In the genomic region with DNA sequence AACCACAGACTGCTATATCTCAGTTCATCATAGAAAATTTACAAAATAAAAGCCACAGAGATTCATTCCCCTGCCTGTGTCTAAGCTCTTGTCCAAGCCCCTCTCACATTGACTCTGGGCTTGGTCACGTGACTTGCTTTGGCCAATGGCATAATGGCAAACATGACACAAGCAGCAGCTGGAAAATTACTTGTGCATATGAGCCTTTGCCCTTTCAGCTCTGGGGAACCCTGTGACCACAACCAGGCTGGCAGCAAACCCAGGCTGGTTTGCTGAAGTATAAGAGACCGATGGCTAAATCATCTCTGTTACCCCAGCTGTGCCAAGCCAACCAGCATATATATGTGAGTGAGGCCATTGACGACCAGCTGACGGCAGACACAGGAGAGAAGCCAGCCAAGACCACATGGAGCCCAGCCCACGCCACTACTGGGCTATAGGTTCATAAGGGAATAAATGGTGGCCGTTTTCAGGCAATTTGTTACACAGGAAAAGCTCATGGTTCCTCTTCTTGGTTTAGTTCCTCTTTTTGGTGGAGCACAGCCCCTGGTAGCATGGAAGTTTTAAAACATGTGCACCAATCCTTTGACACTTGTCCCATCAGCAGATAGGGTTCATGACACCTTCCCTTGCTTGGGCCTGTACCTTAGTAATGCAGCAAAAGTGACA, we compare ENCODE assay signal across 11 cellular contexts. TPM values are rescaled to one million over a fixed set of nuclear protein-coding genes. Genes with fewer than 3 reads are reported as not detected.
DNase-seq lines count a peak whose midpoint lies in the region; ATAC-seq, FAIRE-seq and TF ChIP-seq lines count a peak whose summit lies in the region.
"Had no signal": no experiment of that assay in that cellular context is flagged by ENCODE, and none has a peak within 500 bp of the region (broad histone marks: within the 10 kb centered on the region; RNA-seq: fewer than 3 reads in every experiment).

No MANE protein-coding gene starts in this region.

- POLR2A ChIA-PET in HepG2 (lab: Yijun Ruan, JAX) = no interaction called here

- in situ Hi-C loops in HepG2 (cut with HindIII; ENCODE audit: extremely low pct_ligation_motif_present, low pct_unique_long_range_greater_than_20kb) = no loop called here
- in situ Hi-C loops in G401 (cut with HindIII; ENCODE audit: low sequenced_read_pairs) = no loop called here

- ATAC-seq in HepG2 = no peak
- ATAC-seq in GM18873 (IDR thresholded peaks at IDR 0.05; ENCODE audit: low FRiP score, unreplicated experiment) = no peak

- FAIRE-seq in HepG2 (lab: Jason Lieb, UNC) = no peak
- FAIRE-seq: colon had no signal

- peaks cover 12% of the 10 kb centered on the region for H3K4me1 ChIP-seq in HepG2 (ENCODE audit: insufficient read depth, low read length)

- H3K27ac Mint-ChIP-seq in CD14-positive monocyte = peak overlapping the region in 6 of 7 donors; percentile 30 to 77 (median 68)

- DNase-seq in CD14-positive monocyte (ENCODE audit: low spot score) (peak; percentile 53), H4 (ENCODE audit: low spot score) (peak; percentile 64), RPMI8226 (peak; percentile 85), HepG2 (ENCODE audit: low spot score) (no peak), NCI-H1436 (lab: John Stamatoyannopoulos, UW) (no peak), G401 (ENCODE audit: low spot score) (no peak)
- DNase-seq: DMS153, kidney glomerular epithelial cell, PC-9 had no signal

- no peaks in the 10 kb centered on the region for H3K36me3 Mint-ChIP-seq in CD14-positive monocyte

- intact Hi-C loops in CD14-positive monocyte (cut with micrococcal nuclease) = no loop called here
- intact Hi-C loops in HepG2 (cut with micrococcal nuclease; ENCODE audit: unreplicated experiment) = no loop called here

- H3K9me3 Mint-ChIP-seq in CD14-positive monocyte = peaks cover 0 to 6% (median 1%) of the 10 kb centered on the region in 7 donors

- BruUV-seq in HepG2 (replicated peaks; lab: Mats Ljungman, UMichigan) = no TSS peak

- H3K27ac ChIP-seq in HepG2 (ENCODE audit: extremely low read length, insufficient read depth, low read length) = no peak overlapping the region
- H3K27ac ChIP-seq: PC-9 had no signal

- H3K4me1 Mint-ChIP-seq in CD14-positive monocyte = peaks cover 24% of the 10 kb centered on the region

- no peaks in the 10 kb centered on the region for H4K20me1 ChIP-seq in HepG2 (ENCODE audit: insufficient read depth, low read length)

- H3K4me3 ChIP-seq in HepG2 (replicated peaks in 1 of 3; ENCODE audit: insufficient read depth in 1 of 3, low read depth in 2 of 3, low read length in 3 of 3) = no peak overlapping the region
- H3K4me3 ChIP-seq: PC-9 had no signal

- no peak for TF ChIP-seq RAD21 in HepG2 (CRISPR knock-in tag; IDR thresholded peaks at IDR 0.05)

- no peak for TF ChIP-seq CTCF in CD14-positive monocyte (IDR thresholded peaks at IDR 0.05)
- TF ChIP-seq CTCF in HepG2 (CRISPR knock-in tag; IDR thresholded peaks at IDR 0.05) = no peak

- H3K79me2 ChIP-seq in HepG2 (ENCODE audit: insufficient read depth, low read length) = no peaks in the 10 kb centered on the region

- no peaks in the 10 kb centered on the region for H3K9me3 ChIP-seq in HepG2 (ENCODE audit: low read length)

- H3K27me3 Mint-ChIP-seq in CD14-positive monocyte (ENCODE audit: low read depth in 3 of 3) = peaks cover 0 to 8% (median 4%) of the 10 kb centered on the region in 3 donors

- CTCF ChIA-PET in HepG2 (lab: Yijun Ruan, JAX; ENCODE audit: low intra/inter-chr PET ratio, low total read pairs) = no interaction called here

- H3K4me2 ChIP-seq in HepG2 (ENCODE audit: low read depth, low read length) = no peak overlapping the region
- H3K4me2 ChIP-seq: PC-9 had no signal

- H3K27me3 ChIP-seq in HepG2 (ENCODE audit: control insufficient read depth in 1 of 2, insufficient read depth in 2 of 2, low read length in 2 of 2) = 0 out of 5 replicates have a peak, but pooled peaks cover 0 to 4% of the 10 kb centered on the region in 2 experiments

- no peak overlapping the region for H2AFZ ChIP-seq in HepG2 (ENCODE audit: low read length)
- H2AFZ ChIP-seq: PC-9 had no signal

- H3K36me3 ChIP-seq in HepG2 (replicated peaks in 1 of 2; ENCODE audit: control insufficient read depth in 1 of 2, insufficient read depth in 2 of 2, low read length in 2 of 2) = no peaks in the 10 kb centered on the region

- H3K9ac ChIP-seq in HepG2 (ENCODE audit: insufficient read depth, low read depth, low read length) = no peak overlapping the region

- no peak for TF ChIP-seq POLR2A in HepG2 (IDR thresholded peaks at IDR 0.05; ENCODE audit: insufficient read depth in 1 of 2, low read depth in 2 of 2, low read length in 2 of 2)

- H3K4me3 Mint-ChIP-seq in CD14-positive monocyte = peak overlapping the region in 1 of 2 donors; percentile 21

- TF ChIP-seq EP300 in HepG2 (IDR thresholded peaks at IDR 0.05; ENCODE audit: low read depth in 2 of 2, low read length in 2 of 2) (no peak), HepG2 (CRISPR knock-in tag; IDR thresholded peaks at IDR 0.05; ENCODE audit: borderline replicate concordance) (no peak)

- WGBS in HepG2 (ENCODE audit: low lambda C conversion rate) = 42% methylated on average over 6 of the region's 6 CpGs

TF ChIP-seq in HepG2, 621 proteins besides CTCF, POLR2A, EP300 and RAD21:
- TF ChIP-seq NFYC (CRISPR knock-in tag; IDR thresholded peaks at IDR 0.05) (peak; percentile 34; the same call in 1 of the 2 replicates), RAD51 (IDR thresholded peaks at IDR 0.05; ENCODE audit: borderline replicate concordance) (peak; percentile 93), ZBTB7A (CRISPR knock-in tag; IDR thresholded peaks at IDR 0.05) (0 out of 2 replicates have a peak, but pooled peaks have one; percentile 29), ZNF7 (CRISPR knock-in tag; IDR thresholded peaks at IDR 0.05) (no peak)
- TF ChIP-seq, protein P1, sequence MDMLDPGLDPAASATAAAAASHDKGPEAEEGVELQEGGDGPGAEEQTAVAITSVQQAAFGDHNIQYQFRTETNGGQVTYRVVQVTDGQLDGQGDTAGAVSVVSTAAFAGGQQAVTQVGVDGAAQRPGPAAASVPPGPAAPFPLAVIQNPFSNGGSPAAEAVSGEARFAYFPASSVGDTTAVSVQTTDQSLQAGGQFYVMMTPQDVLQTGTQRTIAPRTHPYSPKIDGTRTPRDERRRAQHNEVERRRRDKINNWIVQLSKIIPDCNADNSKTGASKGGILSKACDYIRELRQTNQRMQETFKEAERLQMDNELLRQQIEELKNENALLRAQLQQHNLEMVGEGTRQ (IDR thresholded peaks at IDR 0.05; ENCODE audit: low read depth, low read length) = peak; percentile 89
- TF ChIP-seq, protein P1 (CRISPR knock-in tag; IDR thresholded peaks at IDR 0.05; ENCODE audit: borderline replicate concordance) = no peak

RNA-seq across cellular contexts. Expression of a gene that starts 31.8 kb away (rescaled TPM):
- not detected for polyA plus RNA-seq in CD14-positive monocyte
- total RNA-seq in H4 (2014; rRNA removed; shearing (Covaris generic)) = not detected in 2 replicates
- not detected in 2 replicates for total RNA-seq in HepG2 (2016; rRNA removed; fragmentation: Illumina TruSeq; extraction: Trizol)
- total RNA-seq in HepG2 (2016; cell fraction: cytosol; rRNA removed; fragmentation: Illumina TruSeq; extraction: Trizol; ENCODE audit: low read depth) = not detected in 2 replicates
- not detected in 2 replicates for total RNA-seq in HepG2 (2016; cell fraction: insoluble cytoplasmic fraction; rRNA removed; fragmentation: Illumina TruSeq; extraction: Trizol)
- total RNA-seq in HepG2 (2016; cell fraction: membrane; rRNA removed; fragmentation: Illumina TruSeq; extraction: Trizol) = not detected in 2 replicates
- not detected in 2 replicates for total RNA-seq in HepG2 (2016; cell fraction: nucleus; rRNA removed; fragmentation: Illumina TruSeq; extraction: Trizol)
- not detected in 2 replicates for polyA plus RNA-seq in HepG2 (2011; rRNA removed)
- polyA plus RNA-seq in HepG2 (2011; cell fraction: cytosol; rRNA removed) = not detected in 2 replicates
- 0.03 TPM in 1 of 2 replicates, not detected in the other for polyA plus RNA-seq in HepG2 (2011; cell fraction: nucleus; rRNA removed)
- not detected in 2 replicates for polyA plus RNA-seq in HepG2 (2012)
- not detected in 2 replicates for polyA plus RNA-seq in HepG2 (2016; cell fraction: cytosol; fragmentation: Illumina TruSeq; extraction: Trizol; ENCODE audit: low read depth)
- not detected in 2 replicates for polyA plus RNA-seq in HepG2 (2016; cell fraction: insoluble cytoplasmic fraction; fragmentation: Illumina TruSeq; extraction: Trizol; ENCODE audit: low read depth)
- polyA plus RNA-seq in HepG2 (2016; cell fraction: membrane; fragmentation: Illumina TruSeq; extraction: Trizol; ENCODE audit: low read depth) = not detected in 2 replicates
- not detected in 2 replicates for polyA plus RNA-seq in HepG2 (2016; cell fraction: nucleus; fragmentation: Illumina TruSeq; extraction: Trizol; ENCODE audit: insufficient read depth, low read depth)
- not detected in 2 replicates for polyA minus RNA-seq in HepG2 (2011; rRNA and poly(A)+ RNA removed; ENCODE audit: low replicate concordance)
- polyA minus RNA-seq in HepG2 (2011; cell fraction: cytosol; rRNA and poly(A)+ RNA removed) = not detected in 2 replicates
- polyA minus RNA-seq in HepG2 (2011; cell fraction: nucleus; rRNA and poly(A)+ RNA removed) = not detected in 2 replicates
- total RNA-seq in G401 (2014; rRNA removed; shearing (Covaris generic)) = not detected in 2 replicates
- total RNA-seq: PC-9 had no signal

Comparison
In these comparisons a context has a peak if more than half of its experiments do, and no peak if none do; other contexts are left out.
1. DNase-seq: peak in CD14-positive monocyte (single experiment), H4 (single experiment) and RPMI8226 (single experiment); none in HepG2 (single experiment), NCI-H1436 (single experiment) and G401 (single experiment).